ENCODE assay signal across 31 cellular contexts in genomic region chr20:48938670-48939069, GRCh38.
"Had no signal": no experiment of that assay in that cellular context is flagged by ENCODE, and none has a peak within 500 bp of the region (broad histone marks: within the 10 kb centered on the region; RNA-seq: fewer than 3 reads in every experiment).

No MANE protein-coding gene starts in this region.

- H3K27ac Mint-ChIP-seq: activated CD4-positive, alpha-beta memory T cell treated with anti-CD3 and anti-CD28 coated beads for 36 hours; activated CD4-positive, alpha-beta T cell treated with anti-CD3 and anti-CD28 coated beads for 36 hours; activated CD4-positive, alpha-beta T cell treated with anti-CD3 and anti-CD28 coated beads, Interleukin-2, amount 10 ng/mL, durations not matched to agents 24 days and 14 days; activated CD8-positive, alpha-beta memory T cell treated with anti-CD3 and anti-CD28 coated beads, Interleukin-2, amount 10 ng/mL, durations not matched to agents 7 days and 5 days; activated CD8-positive, alpha-beta T cell treated with anti-CD3 and anti-CD28 coated beads, Interleukin-2, amount 10 ng/mL, durations not matched to agents 7 days and 5 days; activated naive CD4-positive, alpha-beta T cell treated with anti-CD3 and anti-CD28 coated beads, Interleukin-2, amount 50 U/mL, for 24 hours; activated naive CD8-positive, alpha-beta T cell treated with anti-CD3 and anti-CD28 coated beads, Interleukin-2, amount 10 ng/mL, durations not matched to agents 7 days and 5 days; activated T-helper 17 cell treated with anti-CD3 and anti-CD28 coated beads, Interleukin-2, amount 50 U/mL, for 72 hours; dendritic cell treated with granulocyte-macrophage colony-stimulating factor and Interleukin-4, amounts not matched to agents 40 ng/mL and 50 ng/mL, for 4 days; endodermal cell; T-helper 17 cell; T-helper 2 cell treated with Interferon-gamma antibody and Interleukin-4, amounts not matched to agents 5 μg/mL and 100 μg/mL, for 36 hours had no signal

- DNase-seq: activated CD4-positive, alpha-beta memory T cell treated with anti-CD3 and anti-CD28 coated beads for 36 hours; activated CD4-positive, alpha-beta T cell treated with anti-CD3 and anti-CD28 coated beads for 36 hours; activated CD4-positive, alpha-beta T cell treated with anti-CD3 and anti-CD28 coated beads, Interleukin-2, amount 10 ng/mL, durations not matched to agents 24 days and 14 days; activated CD4-positive, CD25-positive, alpha-beta regulatory T cell; activated CD4-positive, CD25-positive, alpha-beta regulatory T cell treated with anti-CD3 and anti-CD28 coated beads, Interleukin-2, amount 50 U/mL, for 72 hours; activated CD8-positive, alpha-beta memory T cell treated with anti-CD3 and anti-CD28 coated beads, Interleukin-2, amount 10 ng/mL, durations not matched to agents 7 days and 5 days; activated CD8-positive, alpha-beta memory T cell treated with anti-CD3 and anti-CD28 coated beads, Interleukin-2, amount 50 U/mL, for 4 hours; activated CD8-positive, alpha-beta T cell treated with anti-CD3 and anti-CD28 coated beads, Interleukin-2, amount 10 ng/mL, durations not matched to agents 7 days and 5 days; activated effector memory CD4-positive, alpha-beta T cell treated with Interleukin-2 at 50 U/mL for 16 hours; activated gamma-delta T cell treated with Interleukin-2 at 50 U/mL for 16 hours; activated naive CD4-positive, alpha-beta T cell treated with Interleukin-2 at 50 U/mL for 16 hours; activated naive CD8-positive, alpha-beta T cell treated with anti-CD3 and anti-CD28 coated beads, Interleukin-2, amount 10 ng/mL, durations not matched to agents 7 days and 5 days; activated T-cell treated with anti-CD3 and anti-CD28 coated beads, Interleukin-2, amount 50 U/mL, for 1 hour; amniotic stem cell; anterior cingulate cortex; brain microvascular endothelial cell; dorsolateral prefrontal cortex; effector memory CD4-positive, alpha-beta T cell; endodermal cell; foreskin fibroblast; head of caudate nucleus; T-helper 1 cell; T-helper 17 cell; T1000 had no signal

- H3K4me3 ChIP-seq: coronary artery, dorsolateral prefrontal cortex had no signal

- H3K27me3 ChIP-seq: brain microvascular endothelial cell, dorsolateral prefrontal cortex had no signal

- H3K27me3 Mint-ChIP-seq: activated CD4-positive, alpha-beta memory T cell treated with anti-CD3 and anti-CD28 coated beads for 36 hours; activated CD4-positive, alpha-beta T cell treated with anti-CD3 and anti-CD28 coated beads for 36 hours; activated CD4-positive, alpha-beta T cell treated with anti-CD3 and anti-CD28 coated beads, Interleukin-2, amount 10 ng/mL, durations not matched to agents 24 days and 14 days; activated CD8-positive, alpha-beta memory T cell treated with anti-CD3 and anti-CD28 coated beads, Interleukin-2, amount 10 ng/mL, durations not matched to agents 7 days and 5 days; activated naive CD4-positive, alpha-beta T cell treated with anti-CD3 and anti-CD28 coated beads, Interleukin-2, amount 50 U/mL, for 24 hours; activated naive CD8-positive, alpha-beta T cell treated with anti-CD3 and anti-CD28 coated beads, Interleukin-2, amount 10 ng/mL, durations not matched to agents 7 days and 5 days; activated T-helper 17 cell treated with anti-CD3 and anti-CD28 coated beads, Interleukin-2, amount 50 U/mL, for 72 hours; central memory CD8-positive, alpha-beta T cell; dendritic cell treated with granulocyte-macrophage colony-stimulating factor and Interleukin-4, amounts not matched to agents 40 ng/mL and 50 ng/mL, for 4 days; T-helper 17 cell had no signal

- H3K9me3 Mint-ChIP-seq: activated CD4-positive, alpha-beta memory T cell treated with anti-CD3 and anti-CD28 coated beads for 36 hours; activated CD4-positive, alpha-beta T cell treated with anti-CD3 and anti-CD28 coated beads, Interleukin-2, amount 10 ng/mL, durations not matched to agents 24 days and 14 days; activated naive CD4-positive, alpha-beta T cell treated with anti-CD3 and anti-CD28 coated beads, Interleukin-2, amount 50 U/mL, for 24 hours; activated naive CD8-positive, alpha-beta T cell treated with anti-CD3 and anti-CD28 coated beads, Interleukin-2, amount 10 ng/mL, durations not matched to agents 7 days and 5 days; activated T-helper 17 cell treated with anti-CD3 and anti-CD28 coated beads, Interleukin-2, amount 50 U/mL, for 72 hours; central memory CD8-positive, alpha-beta T cell; dendritic cell treated with granulocyte-macrophage colony-stimulating factor and Interleukin-4, amounts not matched to agents 40 ng/mL and 50 ng/mL, for 4 days; T-helper 2 cell treated with Interferon-gamma antibody and Interleukin-4, amounts not matched to agents 5 μg/mL and 100 μg/mL, for 36 hours had no signal

- H3K27ac ChIP-seq: brain microvascular endothelial cell, coronary artery had no signal

- H3K4me3 Mint-ChIP-seq: activated CD4-positive, alpha-beta memory T cell treated with anti-CD3 and anti-CD28 coated beads for 36 hours; activated CD4-positive, alpha-beta T cell treated with anti-CD3 and anti-CD28 coated beads for 36 hours; activated CD4-positive, alpha-beta T cell treated with anti-CD3 and anti-CD28 coated beads, Interleukin-2, amount 10 ng/mL, durations not matched to agents 24 days and 14 days; activated CD8-positive, alpha-beta memory T cell treated with anti-CD3 and anti-CD28 coated beads, Interleukin-2, amount 10 ng/mL, durations not matched to agents 7 days and 5 days; activated CD8-positive, alpha-beta T cell treated with anti-CD3 and anti-CD28 coated beads, Interleukin-2, amount 10 ng/mL, durations not matched to agents 7 days and 5 days; activated naive CD4-positive, alpha-beta T cell treated with anti-CD3 and anti-CD28 coated beads, Interleukin-2, amount 50 U/mL, for 24 hours; activated naive CD8-positive, alpha-beta T cell treated with anti-CD3 and anti-CD28 coated beads, Interleukin-2, amount 10 ng/mL, durations not matched to agents 7 days and 5 days; activated T-helper 17 cell treated with anti-CD3 and anti-CD28 coated beads, Interleukin-2, amount 50 U/mL, for 72 hours; central memory CD8-positive, alpha-beta T cell; dendritic cell treated with granulocyte-macrophage colony-stimulating factor and Interleukin-4, amounts not matched to agents 40 ng/mL and 50 ng/mL, for 4 days; endodermal cell; T-helper 17 cell; T-helper 2 cell treated with Interferon-gamma antibody and Interleukin-4, amounts not matched to agents 5 μg/mL and 100 μg/mL, for 36 hours had no signal

- ATAC-seq: activated CD4-positive, alpha-beta T cell treated with anti-CD3 and anti-CD28 coated beads for 36 hours; activated CD8-positive, alpha-beta memory T cell treated with anti-CD3 and anti-CD28 coated beads, Interleukin-2, amount 10 ng/mL, durations not matched to agents 7 days and 5 days; activated CD8-positive, alpha-beta T cell treated with anti-CD3 and anti-CD28 coated beads, Interleukin-2, amount 10 ng/mL, durations not matched to agents 7 days and 5 days; activated T-helper 17 cell treated with anti-CD3 and anti-CD28 coated beads, Interleukin-2, amount 50 U/mL, for 72 hours; esophagus mucosa; T-helper 17 cell had no signal
